Comparison of ENCODE assay signal across 25 cellular contexts in genomic region chr17:28390984-28391383, GRCh38. TPM values are rescaled to one million over a fixed set of nuclear protein-coding genes. Genes with fewer than 3 reads are reported as not detected.
DNase-seq lines count a peak whose midpoint lies in the region; ATAC-seq, FAIRE-seq and TF ChIP-seq lines count a peak whose summit lies in the region.
"Had no signal": no experiment of that assay in that cellular context is flagged by ENCODE, and none has a peak within 500 bp of the region (broad histone marks: within the 10 kb centered on the region; RNA-seq: fewer than 3 reads in every experiment).

No MANE protein-coding gene starts in this region.

- no peak overlapping the region; the same call in 1 of the 2 replicates for H3K27ac Mint-ChIP-seq in GM23338
- H3K27ac Mint-ChIP-seq: CD14-positive monocyte; CD4-positive, CD25-positive, alpha-beta regulatory T cell had no signal

- peaks cover 4% of the 10 kb centered on the region for H3K27me3 Mint-ChIP-seq in GM23338 (ENCODE audit: insufficient read depth, low read depth, poor library complexity)
- H3K27me3 Mint-ChIP-seq: CD4-positive, alpha-beta memory T cell; CD4-positive, CD25-positive, alpha-beta regulatory T cell; CD8-positive, alpha-beta memory T cell had no signal

- in situ Hi-C loops in K562 (cut with MboI): no loop called here

- TF ChIP-seq EP300 in K562 (IDR thresholded peaks at IDR 0.05; ENCODE audit: low read length): no peak

- H3K4me3 Mint-ChIP-seq in GM23338: no peak overlapping the region
- H3K4me3 Mint-ChIP-seq: CD14-positive monocyte; CD4-positive, alpha-beta memory T cell; CD8-positive, alpha-beta memory T cell had no signal

- H3K27ac ChIP-seq in HEK293 (ENCODE audit: extremely low read depth, low read depth, low read length): no peak overlapping the region
- no peak overlapping the region for H3K27ac ChIP-seq in K562 (ENCODE audit: extremely low read depth, low read depth, low read length)
- no peak overlapping the region for H3K27ac ChIP-seq in GM23338 (ENCODE audit: low read depth)
- H3K27ac ChIP-seq: BLaER1 had no signal

- peaks cover 0 to 12% of the 10 kb centered on the region in 2 experiments; a peak in 2 of 5 replicates for H3K27me3 ChIP-seq in K562 (ENCODE audit: control insufficient read depth in 2 of 2, insufficient read depth in 2 of 2, low read length in 2 of 2)
- peaks cover 6% of the 10 kb centered on the region for H3K27me3 ChIP-seq in GM23338 (ENCODE audit: insufficient read depth)
- H3K27me3 ChIP-seq: BE2C had no signal

- H3K9me3 ChIP-seq in HEK293 (ENCODE audit: control insufficient read depth, insufficient read depth, low read depth, low read length) (no peaks in the 10 kb centered on the region), K562 (replicated peaks; ENCODE audit: control insufficient read depth, insufficient read depth, low read depth, low read length) (no peaks in the 10 kb centered on the region)
- H3K9me3 ChIP-seq: BE2C, BLaER1 had no signal

- ATAC-seq in K562: no peak; the same call in 2 of the 3 replicates
- ATAC-seq in HG03135 (IDR thresholded peaks at IDR 0.05; ENCODE audit: unreplicated experiment): no peak
- ATAC-seq in GM23338: no peak

- no peaks in the 10 kb centered on the region for H3F3A ChIP-seq in GM23338 (replicated peaks; ENCODE audit: low read depth)

- no peaks in the 10 kb centered on the region for H3K9me3 Mint-ChIP-seq in GM23338
- H3K9me3 Mint-ChIP-seq: CD14-positive monocyte; CD4-positive, alpha-beta memory T cell; CD4-positive, CD25-positive, alpha-beta regulatory T cell; CD8-positive, alpha-beta memory T cell had no signal

- POLR2A ChIA-PET in HEK293 (lab: Yijun Ruan, JAX): interaction anchor here (1.0 to 1.3 kb wide), 2 partner anchors 14 to 55 kb away, joined by 4 to 11 read pairs; partner anchors contain the start of gene TNFAIP1
- POLR2A ChIA-PET in K562 (lab: Yijun Ruan, JAX): interaction anchor here (1.2 to 1.4 kb wide), 2 partner anchors 13 to 14 kb away, joined by 3 to 6 read pairs; no protein-coding TSS in a partner anchor

- no peak for TF ChIP-seq POLR2A in K562 (conservative IDR thresholded peaks at IDR 0.05)

- WGBS in K562 (ENCODE audit: insufficient coverage, low coverage, missing lambda C conversion rate): 7% methylated on average over 1 of the region's 1 CpG

- CTCF ChIA-PET in HEK293 (lab: Yijun Ruan, JAX): interaction anchor here (0.7 to 0.9 kb wide), 2 partner anchors 25 to 153 kb away, joined by 4 to 5 read pairs; no protein-coding TSS in a partner anchor
- CTCF ChIA-PET in K562 (lab: Yijun Ruan, JAX; ENCODE audit: low intra/inter-chr PET ratio): no interaction called here

- DNase-seq in K562 (ENCODE audit: extremely low read depth in 1 of 4, low spot score in 3 of 4) (no peak), epidermal melanocyte (ENCODE audit: insufficient read length, low spot score) (no peak), GM23338 (ENCODE audit: low spot score) (no peak)
- DNase-seq: 8988T; ACHN; BE2C; C1 segment of cervical spinal cord; Calu3; CD4-positive, alpha-beta memory T cell; CD4-positive, CD25-positive, alpha-beta regulatory T cell; CD8-positive, alpha-beta memory T cell; COR-L47; DMS79 treated with DMSO at 0.1 percent for 48 hours; GF-D8 had no signal

- no peaks in the 10 kb centered on the region for H3K9me2 ChIP-seq in GM23338 (ENCODE audit: insufficient read depth)

- FAIRE-seq in K562 (lab: Jason Lieb, UNC): no peak
- FAIRE-seq: A204.1, D721Med, G401.6, GM12891, GM19239 had no signal

- H2AFZ ChIP-seq in K562 (ENCODE audit: low read depth, low read length) (peak overlapping the region; percentile 25; the same call in 1 of the 2 replicates), GM23338 (no peak overlapping the region)

- 0 out of 3 replicates have a peak, but pooled peaks cover 3% of the 10 kb centered on the region for H3K4me1 Mint-ChIP-seq in GM23338

- TF ChIP-seq CTCF in HEK293 (tag by site-specific recombination; IDR thresholded peaks at IDR 0.05) (no peak), K562 (IDR thresholded peaks at IDR 0.05 in 2 of 3, conservative IDR thresholded peaks at IDR 0.05 in 1 of 3; ENCODE audit: insufficient read depth in 2 of 3, low read depth in 1 of 3, low read length in 3 of 3) (no peak), GM23338 (conservative IDR thresholded peaks at IDR 0.05; ENCODE audit: low read depth in 2 of 2) (no peak)

- TF ChIP-seq RAD21 in K562 (CRISPR knock-in tag; conservative IDR thresholded peaks at IDR 0.05 in 1 of 2, IDR thresholded peaks at IDR 0.05 in 1 of 2): no peak

- H4K20me1 ChIP-seq in K562 (replicated peaks; ENCODE audit: control insufficient read depth, insufficient read depth, low read length) (0 out of 2 replicates have a peak, but pooled peaks cover 4% of the 10 kb centered on the region), GM23338 (replicated peaks; ENCODE audit: insufficient read depth) (no peaks in the 10 kb centered on the region; the same call in 1 of the 2 replicates)
- H4K20me1 ChIP-seq: BLaER1 had no signal

- H3K9ac ChIP-seq in K562 (ENCODE audit: insufficient read depth in 1 of 2, low read depth in 2 of 2, low read length in 2 of 2): no peak overlapping the region
- H3K9ac ChIP-seq: BLaER1 had no signal

- no TSS peak for BruUV-seq in K562 (replicated peaks; lab: Mats Ljungman, UMichigan)

- H3K4me1 ChIP-seq in HEK293 (ENCODE audit: control insufficient read depth, insufficient read depth, low read length) (no peaks in the 10 kb centered on the region), K562 (replicated peaks in 1 of 2; ENCODE audit: control insufficient read depth in 2 of 2, insufficient read depth in 2 of 2, low read length in 2 of 2) (peaks cover 9 to 10% of the 10 kb centered on the region in 2 experiments; a peak in 3 of 5 replicates), GM23338 (ENCODE audit: insufficient read depth) (no peaks in the 10 kb centered on the region)
- H3K4me1 ChIP-seq: BE2C, BLaER1 had no signal

- intact Hi-C loops in K562 (cut with micrococcal nuclease): no loop called here

- H3K4me3 ChIP-seq in HEK293 (ENCODE audit: low read depth, low read length) (no peak overlapping the region), K562 (no peak overlapping the region), GM23338 (no peak overlapping the region)
- H3K4me3 ChIP-seq: BLaER1 had no signal

- H3K4me2 ChIP-seq in K562 (ENCODE audit: insufficient read depth, low read length) (no peak overlapping the region), GM23338 (no peak overlapping the region)
- H3K4me2 ChIP-seq: BLaER1 had no signal

- H3K9me1 ChIP-seq in K562 (ENCODE audit: control insufficient read depth, insufficient read depth, low read length): no peaks in the 10 kb centered on the region

- H3K36me3 ChIP-seq in HEK293 (ENCODE audit: control insufficient read depth in 2 of 2, insufficient read depth in 1 of 2, low read length in 2 of 2): peaks cover 52 to 65% of the 10 kb centered on the region in 2 experiments
- no peaks in the 10 kb centered on the region for H3K36me3 ChIP-seq in K562 (ENCODE audit: control insufficient read depth, insufficient read depth, low read length)
- no peaks in the 10 kb centered on the region for H3K36me3 ChIP-seq in GM23338 (ENCODE audit: insufficient read depth)

- peaks cover 13% of the 10 kb centered on the region for H3K36me3 Mint-ChIP-seq in GM23338 (ENCODE audit: low read depth)

- H3K79me2 ChIP-seq in K562 (ENCODE audit: control insufficient read depth, insufficient read depth, low read length): no peaks in the 10 kb centered on the region
- H3K79me2 ChIP-seq in GM23338 (replicated peaks; ENCODE audit: insufficient read depth): no peaks in the 10 kb centered on the region

RNA-seq across cellular contexts. Expression of gene SLC46A1, which starts 15.0 kb away (rescaled TPM):
- 18.4 and 42.1 TPM in 2 replicates for total RNA-seq in K562 (2011; cell fraction: chromatin; rRNA removed; ENCODE audit: low replicate concordance)
- 22.6 and 30.0 TPM in 2 replicates for total RNA-seq in K562 (2011; cell fraction: nucleolus; rRNA removed)
- 26.1 and 28.6 TPM in 2 replicates for total RNA-seq in K562 (2011; cell fraction: nucleoplasm; rRNA removed)
- 3.1 and 3.4 TPM in 2 replicates for total RNA-seq in K562 (2014; rRNA removed)
- total RNA-seq in K562 (2014; rRNA removed; fragmentation: Illumina TruSeq; extraction: Trizol): 1.8 and 3.1 TPM in 2 replicates
- total RNA-seq in K562 (2015; rRNA removed; fragmentation: Illumina TruSeq; extraction: Trizol): 2.4 and 3.1 TPM in 2 replicates
- 4.3 and 5.5 TPM in 2 replicates for total RNA-seq in K562 (2021)
- 2.4 and 4.0 TPM in 2 replicates for polyA plus RNA-seq in K562 (2011; rRNA removed)
- polyA plus RNA-seq in K562 (2011; cell fraction: cytosol; rRNA removed): 2.7 and 5.5 TPM in 2 replicates
- polyA plus RNA-seq in K562 (2011; cell fraction: nucleus; rRNA removed): 7.8 and 15.8 TPM in 2 replicates
- polyA plus RNA-seq in K562 (2012): 2.4 and 2.9 TPM in 2 replicates
- polyA plus RNA-seq in K562 (2014; fragmentation: Illumina TruSeq; extraction: Trizol): 3.9 and 4.5 TPM in 2 replicates
- polyA plus RNA-seq in K562 (2014; fragmentation: Nextera tagmentation; extraction: Ambion mirVana): under 1 TPM; 0.24 to 0.32 TPM
- polyA plus RNA-seq in K562 (2014; rRNA removed): 2.6 TPM in 2 replicates
- 7.2 and 11.6 TPM in 2 replicates for polyA minus RNA-seq in K562 (2011; rRNA and poly(A)+ RNA removed)
- 2.6 and 6.5 TPM in 2 replicates for polyA minus RNA-seq in K562 (2011; cell fraction: cytosol; rRNA and poly(A)+ RNA removed)
- polyA minus RNA-seq in K562 (2011; cell fraction: nucleus; rRNA and poly(A)+ RNA removed): 13.5 and 15.0 TPM in 2 replicates
- total RNA-seq in GM23338 (2014; rRNA removed; shearing (Covaris generic)): 12.5 and 12.7 TPM in 2 replicates
- 3.3 TPM in 2 replicates for polyA plus RNA-seq in GM23338 (2016; fragmentation: Nextera tagmentation; extraction: Ambion mirVana)

RNA-seq across cellular contexts. Expression of gene SARM1, which starts 19.5 kb away (rescaled TPM):
- total RNA-seq in K562 (2011; cell fraction: chromatin; rRNA removed; ENCODE audit: low replicate concordance): 1.5 and 2.4 TPM in 2 replicates
- total RNA-seq in K562 (2011; cell fraction: nucleolus; rRNA removed): 1.6 and 3.2 TPM in 2 replicates
- 0.69 and 0.81 TPM in 2 replicates for total RNA-seq in K562 (2011; cell fraction: nucleoplasm; rRNA removed)
- 0.08 and 0.09 TPM in 2 replicates for total RNA-seq in K562 (2014; rRNA removed)
- 0.10 and 0.29 TPM in 2 replicates for total RNA-seq in K562 (2014; rRNA removed; fragmentation: Illumina TruSeq; extraction: Trizol)
- total RNA-seq in K562 (2015; rRNA removed; fragmentation: Illumina TruSeq; extraction: Trizol): 0.08 and 0.11 TPM in 2 replicates
- total RNA-seq in K562 (2021): 0.54 and 0.55 TPM in 2 replicates
- 0.15 and 0.30 TPM in 2 replicates for polyA plus RNA-seq in K562 (2011; rRNA removed)
- 0.19 and 0.30 TPM in 2 replicates for polyA plus RNA-seq in K562 (2011; cell fraction: cytosol; rRNA removed)
- polyA plus RNA-seq in K562 (2011; cell fraction: nucleus; rRNA removed): 0.94 and 1.5 TPM in 2 replicates
- 0.12 and 1.5 TPM in 2 replicates for polyA plus RNA-seq in K562 (2012)
- polyA plus RNA-seq in K562 (2014; fragmentation: Illumina TruSeq; extraction: Trizol): 0.07 and 0.12 TPM in 2 replicates
- not detected for polyA plus RNA-seq in K562 (2014; fragmentation: Nextera tagmentation; extraction: Ambion mirVana)
- polyA plus RNA-seq in K562 (2014; rRNA removed): 0.04 and 0.31 TPM in 2 replicates
- 0.09 and 0.21 TPM in 2 replicates for polyA minus RNA-seq in K562 (2011; rRNA and poly(A)+ RNA removed)
- polyA minus RNA-seq in K562 (2011; cell fraction: cytosol; rRNA and poly(A)+ RNA removed): 0.38 and 0.73 TPM in 2 replicates
- 0.44 and 0.67 TPM in 2 replicates for polyA minus RNA-seq in K562 (2011; cell fraction: nucleus; rRNA and poly(A)+ RNA removed)
- total RNA-seq in GM23338 (2014; rRNA removed; shearing (Covaris generic)): 10.4 and 15.3 TPM in 2 replicates
- polyA plus RNA-seq in GM23338 (2016; fragmentation: Nextera tagmentation; extraction: Ambion mirVana): 0.89 and 1.4 TPM in 2 replicates

RNA-seq across cellular contexts. Expression of gene VTN, which starts 20.9 kb away (rescaled TPM):
- not detected in 2 replicates for total RNA-seq in K562 (2011; cell fraction: chromatin; rRNA removed; ENCODE audit: low replicate concordance)
- total RNA-seq in K562 (2011; cell fraction: nucleolus; rRNA removed): 0.26 and 0.33 TPM in 2 replicates
- total RNA-seq in K562 (2011; cell fraction: nucleoplasm; rRNA removed): 0.73 TPM in 1 of 2 replicates, not detected in the other
- 0.14 and 0.33 TPM in 2 replicates for total RNA-seq in K562 (2014; rRNA removed)
- total RNA-seq in K562 (2014; rRNA removed; fragmentation: Illumina TruSeq; extraction: Trizol): not detected in 2 replicates
- 0.15 and 0.36 TPM in 2 replicates for total RNA-seq in K562 (2015; rRNA removed; fragmentation: Illumina TruSeq; extraction: Trizol)
- 0.86 and 2.3 TPM in 2 replicates for total RNA-seq in K562 (2021)
- polyA plus RNA-seq in K562 (2011; rRNA removed): 0.11 and 0.17 TPM in 2 replicates
- polyA plus RNA-seq in K562 (2011; cell fraction: cytosol; rRNA removed): 0.21 and 0.25 TPM in 2 replicates
- polyA plus RNA-seq in K562 (2011; cell fraction: nucleus; rRNA removed): 0.10 and 0.41 TPM in 2 replicates
- polyA plus RNA-seq in K562 (2012): 0.77 and 0.97 TPM in 2 replicates
- polyA plus RNA-seq in K562 (2014; fragmentation: Illumina TruSeq; extraction: Trizol): 0.13 and 0.68 TPM in 2 replicates
- 1 to 10 TPM in 1 of 2 experiments, under 1 TPM in 1; 0.22 to 1.0 TPM for polyA plus RNA-seq in K562 (2014; fragmentation: Nextera tagmentation; extraction: Ambion mirVana)
- 0.64 and 0.82 TPM in 2 replicates for polyA plus RNA-seq in K562 (2014; rRNA removed)
- polyA minus RNA-seq in K562 (2011; rRNA and poly(A)+ RNA removed): not detected in 2 replicates
- polyA minus RNA-seq in K562 (2011; cell fraction: cytosol; rRNA and poly(A)+ RNA removed): 1.0 TPM in 2 replicates
- polyA minus RNA-seq in K562 (2011; cell fraction: nucleus; rRNA and poly(A)+ RNA removed): 0.40 and 0.56 TPM in 2 replicates
- total RNA-seq in GM23338 (2014; rRNA removed; shearing (Covaris generic)): 0.35 TPM in 1 of 2 replicates, not detected in the other
- 0.16 and 0.17 TPM in 2 replicates for polyA plus RNA-seq in GM23338 (2016; fragmentation: Nextera tagmentation; extraction: Ambion mirVana)
- total RNA-seq: Calu3; CD4-positive, CD25-positive, alpha-beta regulatory T cell had no signal
- polyA plus RNA-seq: CD14-positive monocyte; CD4-positive, alpha-beta memory T cell; CD8-positive, alpha-beta memory T cell had no signal

RNA-seq across cellular contexts. Expression of gene SEBOX, which starts 26.0 kb away (rescaled TPM):
- not detected in 2 replicates for total RNA-seq in K562 (2011; cell fraction: chromatin; rRNA removed; ENCODE audit: low replicate concordance)
- not detected in 2 replicates for total RNA-seq in K562 (2011; cell fraction: nucleolus; rRNA removed)
- not detected in 2 replicates for total RNA-seq in K562 (2011; cell fraction: nucleoplasm; rRNA removed)
- not detected in 2 replicates for total RNA-seq in K562 (2014; rRNA removed)
- not detected in 2 replicates for total RNA-seq in K562 (2014; rRNA removed; fragmentation: Illumina TruSeq; extraction: Trizol)
- total RNA-seq in K562 (2015; rRNA removed; fragmentation: Illumina TruSeq; extraction: Trizol): not detected in 2 replicates
- not detected in 2 replicates for total RNA-seq in K562 (2021)
- polyA plus RNA-seq in K562 (2011; rRNA removed): not detected in 2 replicates
- polyA plus RNA-seq in K562 (2011; cell fraction: cytosol; rRNA removed): not detected in 2 replicates
- not detected in 2 replicates for polyA plus RNA-seq in K562 (2011; cell fraction: nucleus; rRNA removed)
- not detected in 2 replicates for polyA plus RNA-seq in K562 (2012)
- polyA plus RNA-seq in K562 (2014; fragmentation: Illumina TruSeq; extraction: Trizol): not detected in 2 replicates
- polyA plus RNA-seq in K562 (2014; fragmentation: Nextera tagmentation; extraction: Ambion mirVana): not detected
- not detected in 2 replicates for polyA plus RNA-seq in K562 (2014; rRNA removed)
- not detected in 2 replicates for polyA minus RNA-seq in K562 (2011; rRNA and poly(A)+ RNA removed)
- polyA minus RNA-seq in K562 (2011; cell fraction: cytosol; rRNA and poly(A)+ RNA removed): not detected in 2 replicates
- polyA minus RNA-seq in K562 (2011; cell fraction: nucleus; rRNA and poly(A)+ RNA removed): not detected in 2 replicates
- total RNA-seq in GM23338 (2014; rRNA removed; shearing (Covaris generic)): not detected in 2 replicates
- not detected in 2 replicates for polyA plus RNA-seq in GM23338 (2016; fragmentation: Nextera tagmentation; extraction: Ambion mirVana)
- total RNA-seq: A673; Calu3; CD4-positive, alpha-beta memory T cell; CD4-positive, CD25-positive, alpha-beta regulatory T cell; CD8-positive, alpha-beta memory T cell had no signal
- polyA plus RNA-seq: AG04450; CD14-positive monocyte; CD4-positive, alpha-beta memory T cell; CD4-positive, CD25-positive, alpha-beta regulatory T cell; CD8-positive, alpha-beta memory T cell had no signal

RNA-seq across cellular contexts. Expression of gene POLDIP2, which starts 33.7 kb away (rescaled TPM):
- total RNA-seq in K562 (2011; cell fraction: chromatin; rRNA removed; ENCODE audit: low replicate concordance): 13.2 and 36.1 TPM in 2 replicates
- total RNA-seq in K562 (2011; cell fraction: nucleolus; rRNA removed): 33.4 and 34.0 TPM in 2 replicates
- total RNA-seq in K562 (2011; cell fraction: nucleoplasm; rRNA removed): 27.2 and 30.3 TPM in 2 replicates
- total RNA-seq in K562 (2014; rRNA removed): 121 and 122 TPM in 2 replicates
- total RNA-seq in K562 (2014; rRNA removed; fragmentation: Illumina TruSeq; extraction: Trizol): 59.5 and 62.7 TPM in 2 replicates
- 70.6 and 71.4 TPM in 2 replicates for total RNA-seq in K562 (2015; rRNA removed; fragmentation: Illumina TruSeq; extraction: Trizol)
- total RNA-seq in K562 (2021): 106 and 108 TPM in 2 replicates
- 64.6 and 105 TPM in 2 replicates for polyA plus RNA-seq in K562 (2011; rRNA removed)
- 64.6 and 142 TPM in 2 replicates for polyA plus RNA-seq in K562 (2011; cell fraction: cytosol; rRNA removed)
- polyA plus RNA-seq in K562 (2011; cell fraction: nucleus; rRNA removed): 48.3 and 71.0 TPM in 2 replicates
- 89.9 and 120 TPM in 2 replicates for polyA plus RNA-seq in K562 (2012)
- polyA plus RNA-seq in K562 (2014; fragmentation: Illumina TruSeq; extraction: Trizol): 127 and 137 TPM in 2 replicates
- polyA plus RNA-seq in K562 (2014; fragmentation: Nextera tagmentation; extraction: Ambion mirVana): 10 to 100 TPM; 22.0 to 25.1 TPM
- polyA plus RNA-seq in K562 (2014; rRNA removed): 104 and 109 TPM in 2 replicates
- polyA minus RNA-seq in K562 (2011; rRNA and poly(A)+ RNA removed): 31.5 and 60.7 TPM in 2 replicates
- polyA minus RNA-seq in K562 (2011; cell fraction: cytosol; rRNA and poly(A)+ RNA removed): 27.9 and 61.6 TPM in 2 replicates
- 14.4 and 16.8 TPM in 2 replicates for polyA minus RNA-seq in K562 (2011; cell fraction: nucleus; rRNA and poly(A)+ RNA removed)
- total RNA-seq in GM23338 (2014; rRNA removed; shearing (Covaris generic)): 70.6 and 77.1 TPM in 2 replicates
- 40.7 and 45.7 TPM in 2 replicates for polyA plus RNA-seq in GM23338 (2016; fragmentation: Nextera tagmentation; extraction: Ambion mirVana)
